In the genomic region with DNA sequence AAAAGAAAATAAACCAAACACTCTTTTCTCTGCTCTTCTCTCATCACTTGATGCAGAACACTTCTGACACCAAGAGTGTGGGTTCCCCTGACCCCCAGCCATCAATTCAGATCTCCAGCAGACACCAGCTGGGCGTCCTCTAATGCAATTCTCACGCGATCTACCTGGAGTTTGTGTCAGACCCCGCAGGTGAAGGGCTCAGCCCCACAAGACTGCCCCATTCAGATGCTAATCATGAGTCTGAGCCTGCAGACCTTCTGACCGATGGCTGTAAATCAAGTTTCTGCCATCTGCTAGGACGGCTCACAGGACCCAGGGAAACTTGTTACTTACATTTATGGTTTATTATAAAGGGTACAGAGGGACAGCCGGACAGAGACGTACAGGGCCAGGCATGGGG, we compare ENCODE assay signal across 22 cellular contexts.
A peak's percentile ranks its signal among the peaks of the same experiment; 100 is the strongest.
DNase-seq lines count a peak whose midpoint lies in the region; ATAC-seq and TF ChIP-seq lines count a peak whose summit lies in the region.
"Had no signal": no experiment of that assay in that cellular context is flagged by ENCODE, and none has a peak within 500 bp of the region (broad histone marks: within the 10 kb centered on the region; RNA-seq: fewer than 3 reads in every experiment).

No MANE protein-coding gene starts in this region.

- H3F3A ChIP-seq in OCI-LY1 (ENCODE audit: insufficient read depth, low read length) (no peaks in the 10 kb centered on the region), GM23248 (ENCODE audit: insufficient read depth) (no peaks in the 10 kb centered on the region)

- H3K9ac ChIP-seq in BLaER1 = no peak overlapping the region
- H3K9ac ChIP-seq in OCI-LY1 (ENCODE audit: low read length) = no peak overlapping the region
- H3K9ac ChIP-seq in iPS-18a (ENCODE audit: low read length) = no peak overlapping the region
- H3K9ac ChIP-seq in GM23248 = no peak overlapping the region

- in situ Hi-C loops in GM23248 (cut with MboI) = no loop called here

- DNase-seq in H7 (peak; percentile 76), epidermal melanocyte (ENCODE audit: insufficient read length, low spot score) (no peak), GM23248 (no peak), dorsolateral prefrontal cortex (no peak)
- DNase-seq: 8988T; CD8-positive, alpha-beta memory T cell; EL; HCEC 1CT; MM.1S; NCI-H1092; NCI-H1436 treated with DMSO at 0.1 percent for 48 hours; NCI-H2081 treated with DMSO at 0.1 percent for 48 hours; NCI-H2171 treated with DMSO at 0.1 percent for 48 hours; NCI-H524 treated with DMSO at 0.1 percent for 48 hours; PC-9; SHP77; SW 1271 had no signal

- TF ChIP-seq CTCF in OCI-LY1 (IDR thresholded peaks at IDR 0.05; ENCODE audit: low read length) = no peak
- TF ChIP-seq CTCF in dorsolateral prefrontal cortex (IDR thresholded peaks at IDR 0.05 in 54 of 56, conservative IDR thresholded peaks at IDR 0.05 in 2 of 56; ENCODE audit: low read depth in 1 of 56, partially characterized antibody in 56 of 56) = no peak

- H3K9me3 ChIP-seq in BLaER1 (peaks cover 23% of the 10 kb centered on the region), OCI-LY1 (ENCODE audit: low read length) (peaks cover 8% of the 10 kb centered on the region), iPS-18a (ENCODE audit: control insufficient read depth, low read depth, low read length) (no peaks in the 10 kb centered on the region), GM23248 (ENCODE audit: low read depth) (no peaks in the 10 kb centered on the region)

- H3K4me2 ChIP-seq in BLaER1 (peak overlapping the region; percentile 84), OCI-LY1 (ENCODE audit: low read length) (no peak overlapping the region), GM23248 (ENCODE audit: unreplicated experiment) (no peak overlapping the region)
- H3K4me2 ChIP-seq: PC-9 had no signal

- WGBS in GM23248 (ENCODE audit: low coverage in 1 of 2, low lambda C conversion rate in 2 of 2, missing lambda C conversion rate in 2 of 2), 2 experiments = 23 to 30% methylated on average over 8 of the region's 8 CpGs

- H3K4me1 ChIP-seq in BLaER1 = peaks cover 46% of the 10 kb centered on the region
- peaks cover 48% of the 10 kb centered on the region for H3K4me1 ChIP-seq in OCI-LY1 (ENCODE audit: insufficient read depth, low read length, severe bottlenecking)
- peaks cover 17% of the 10 kb centered on the region for H3K4me1 ChIP-seq in iPS-18a (ENCODE audit: control insufficient read depth, low read depth, low read length)
- H3K4me1 ChIP-seq in GM23248 (ENCODE audit: insufficient read depth) = no peaks in the 10 kb centered on the region

- H3K4me3 ChIP-seq in BLaER1 (no peak overlapping the region), H7 (ENCODE audit: insufficient read depth, low read depth, low read length) (no peak overlapping the region), OCI-LY1 (ENCODE audit: low read depth, low read length, poor library complexity, severe bottlenecking) (no peak overlapping the region), iPS-18a (ENCODE audit: low read length) (peak overlapping the region; percentile 39), GM23248 (no peak overlapping the region), dorsolateral prefrontal cortex (no peak overlapping the region)
- H3K4me3 ChIP-seq: PC-9 had no signal

- no peak overlapping the region for H2AFZ ChIP-seq in OCI-LY1 (ENCODE audit: low read length)
- H2AFZ ChIP-seq in GM23248 = no peak overlapping the region
- H2AFZ ChIP-seq: PC-9 had no signal

- no peaks in the 10 kb centered on the region for H3K9me2 ChIP-seq in OCI-LY1 (ENCODE audit: low read depth, low read length)
- H3K9me2 ChIP-seq in GM23248 (ENCODE audit: insufficient read depth) = no peaks in the 10 kb centered on the region

- H3K27ac ChIP-seq in BLaER1 (no peak overlapping the region), OCI-LY1 (ENCODE audit: low read depth, low read length, poor library complexity, severe bottlenecking) (peak overlapping the region; percentile 89), iPS-18a (ENCODE audit: low read length) (no peak overlapping the region), GM23248 (no peak overlapping the region), dorsolateral prefrontal cortex (no peak overlapping the region)
- H3K27ac ChIP-seq: C4-2B, PC-9 had no signal

- H4K20me1 ChIP-seq in BLaER1 (no peaks in the 10 kb centered on the region), OCI-LY1 (ENCODE audit: insufficient read depth, low read length) (no peaks in the 10 kb centered on the region), GM23248 (ENCODE audit: insufficient read depth) (no peaks in the 10 kb centered on the region)

- H3K36me3 ChIP-seq in BLaER1 (no peaks in the 10 kb centered on the region), H7 (replicated peaks; ENCODE audit: control insufficient read depth, insufficient read depth, low read length) (no peaks in the 10 kb centered on the region), OCI-LY1 (ENCODE audit: insufficient read depth, low read length) (peaks cover 31% of the 10 kb centered on the region), iPS-18a (ENCODE audit: control insufficient read depth, low read depth, low read length) (no peaks in the 10 kb centered on the region), GM23248 (ENCODE audit: low read depth) (no peaks in the 10 kb centered on the region)

- intact Hi-C loops in dorsolateral prefrontal cortex (cut with DNase I) = no loop called here

- H3K27me3 ChIP-seq in BLaER1 = no peaks in the 10 kb centered on the region
- no peaks in the 10 kb centered on the region for H3K27me3 ChIP-seq in H7 (ENCODE audit: control insufficient read depth, insufficient read depth, low read length)
- no peaks in the 10 kb centered on the region for H3K27me3 ChIP-seq in OCI-LY1 (ENCODE audit: insufficient read depth, low read length)
- H3K27me3 ChIP-seq in iPS-18a (ENCODE audit: control insufficient read depth, insufficient read depth, low read length) = no peaks in the 10 kb centered on the region
- H3K27me3 ChIP-seq in GM23248 (replicated peaks; ENCODE audit: insufficient read depth) = no peaks in the 10 kb centered on the region
- H3K27me3 ChIP-seq in dorsolateral prefrontal cortex = peaks cover 0 to 29% (median 7%) of the 10 kb centered on the region in 45 donors

- 0 out of 2 replicates have a peak, but pooled peaks cover 7% of the 10 kb centered on the region for H3K79me2 ChIP-seq in OCI-LY1 (ENCODE audit: insufficient read depth, low read length)
- no peaks in the 10 kb centered on the region for H3K79me2 ChIP-seq in GM23248 (ENCODE audit: insufficient read depth)

- ATAC-seq in activated CD4-positive, CD25-positive, alpha-beta regulatory T cell treated with anti-CD3 and anti-CD28 coated beads, Interleukin-2, amount 50 U/mL, for 24 hours = no peak
